In the genomic region with DNA sequence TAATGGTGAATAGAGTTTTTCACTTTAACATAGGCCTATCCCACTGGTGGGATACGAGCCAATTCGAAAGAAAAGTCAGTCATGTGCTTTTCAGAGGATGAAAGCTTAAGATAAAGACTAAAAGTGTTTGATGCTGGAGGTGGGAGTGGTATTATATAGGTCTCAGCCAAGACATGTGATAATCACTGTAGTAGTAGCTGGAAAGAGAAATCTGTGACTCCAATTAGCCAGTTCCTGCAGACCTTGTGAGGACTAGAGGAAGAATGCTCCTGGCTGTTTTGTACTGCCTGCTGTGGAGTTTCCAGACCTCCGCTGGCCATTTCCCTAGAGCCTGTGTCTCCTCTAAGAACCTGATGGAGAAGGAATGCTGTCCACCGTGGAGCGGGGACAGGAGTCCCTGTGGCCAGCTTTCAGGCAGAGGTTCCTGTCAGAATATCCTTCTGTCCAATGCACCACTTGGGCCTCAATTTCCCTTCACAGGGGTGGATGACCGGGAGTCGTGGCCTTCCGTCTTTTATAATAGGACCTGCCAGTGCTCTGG, we compare ENCODE assay signal across 21 cellular contexts. TPM values are rescaled to one million over a fixed set of nuclear protein-coding genes. Genes with fewer than 3 reads are reported as not detected.
DNase-seq lines count a peak whose midpoint lies in the region; FAIRE-seq and TF ChIP-seq lines count a peak whose summit lies in the region.
"Had no signal": no experiment of that assay in that cellular context is flagged by ENCODE, and none has a peak within 500 bp of the region (broad histone marks: within the 10 kb centered on the region; RNA-seq: fewer than 3 reads in every experiment).

A gene (plus strand): TSS at position 185 of the 541 bp plus-strand sequence. CDS start 79 bp downstream, at position 264.

- TF ChIP-seq CTCF in bronchial epithelial cell (IDR thresholded peaks at IDR 0.05; ENCODE audit: insufficient read depth, low read length, severe bottlenecking) (no peak), lower leg skin (IDR thresholded peaks at IDR 0.05) (no peak), suprapubic skin (IDR thresholded peaks at IDR 0.05) (no peak), GM13976 (IDR thresholded peaks at IDR 0.05; ENCODE audit: borderline replicate concordance, control extremely low read depth, extremely low read depth, insufficient read depth, missing control alignments) (no peak)

- FAIRE-seq in bronchial epithelial cell (lab: Jason Lieb, UNC), result peak; percentile 36
- FAIRE-seq: A549, GM12892, H1, HTR-8/SVneo had no signal

- no peak within 1 kb of the TSS for H3K27ac ChIP-seq in suprapubic skin
- H3K27ac ChIP-seq: 22Rv1, A549, C4-2B had no signal

- no peak for DNase-seq in activated naive CD4-positive, alpha-beta T cell treated with anti-CD3 and anti-CD28 coated beads, Interleukin-2, amount 10 ng/mL, durations not matched to agents 7 days and 5 days
- no peak for DNase-seq in activated naive CD4-positive, alpha-beta T cell treated with anti-CD3 and anti-CD28 coated beads, Interleukin-2, amount 50 U/mL, for 16 hours
- no peak for DNase-seq in bronchial epithelial cell (ENCODE audit: low read depth)
- no peak for DNase-seq in lower leg skin (ENCODE audit: low spot score in 2 of 2)
- no peak for DNase-seq in suprapubic skin (ENCODE audit: low spot score in 2 of 2)
- DNase-seq in MG63, result no peak
- no peak for DNase-seq in HuH-7.5 (ENCODE audit: low spot score)
- DNase-seq in GM13976 (ENCODE audit: low spot score), result no peak
- DNase-seq: AML-193; CD4-positive, alpha-beta T cell; DMS153; DMS79; GDM1; H9 had no signal

- no peak within 1 kb of the TSS for H3K4me3 Mint-ChIP-seq in activated naive CD4-positive, alpha-beta T cell treated with anti-CD3 and anti-CD28 coated beads, Interleukin-2, amount 10 ng/mL, durations not matched to agents 7 days and 5 days
- H3K4me3 Mint-ChIP-seq: CD4-positive, alpha-beta T cell; H9 had no signal

- H3K36me3 ChIP-seq in bronchial epithelial cell (ENCODE audit: control insufficient read depth, insufficient read depth, low read length) (no peaks in the 10 kb centered on the region), suprapubic skin (no peaks in the 10 kb centered on the region), MG63 (no peaks in the 10 kb centered on the region)

- intact Hi-C loops in lower leg skin (cut with DNase I; ENCODE audit: low total_unique reads), result no loop called here

- H3K9me3 Mint-ChIP-seq in activated naive CD4-positive, alpha-beta T cell treated with anti-CD3 and anti-CD28 coated beads, Interleukin-2, amount 10 ng/mL, durations not matched to agents 7 days and 5 days, result no peaks in the 10 kb centered on the region
- H3K9me3 Mint-ChIP-seq: CD4-positive, alpha-beta T cell; H9 had no signal

- no peaks in the 10 kb centered on the region for H3K27me3 Mint-ChIP-seq in activated naive CD4-positive, alpha-beta T cell treated with anti-CD3 and anti-CD28 coated beads, Interleukin-2, amount 10 ng/mL, durations not matched to agents 7 days and 5 days

- no peaks in the 10 kb centered on the region for H3K4me1 Mint-ChIP-seq in activated naive CD4-positive, alpha-beta T cell treated with anti-CD3 and anti-CD28 coated beads, Interleukin-2, amount 10 ng/mL, durations not matched to agents 7 days and 5 days

- no peak within 1 kb of the TSS for H3K4me3 ChIP-seq in bronchial epithelial cell (ENCODE audit: low read depth, low read length)
- no peak within 1 kb of the TSS for H3K4me3 ChIP-seq in lower leg skin (ENCODE audit: low read depth, poor library complexity, severe bottlenecking)
- no peak within 1 kb of the TSS for H3K4me3 ChIP-seq in suprapubic skin
- no peak within 1 kb of the TSS for H3K4me3 ChIP-seq in MG63
- H3K4me3 ChIP-seq: A549 had no signal

- H3K4me1 ChIP-seq in suprapubic skin, result no peaks in the 10 kb centered on the region
- H3K4me1 ChIP-seq: A549 had no signal

- TF ChIP-seq POLR2A in lower leg skin (IDR thresholded peaks at IDR 0.05) (no peak), suprapubic skin (IDR thresholded peaks at IDR 0.05) (no peak)

- H3K27me3 ChIP-seq in bronchial epithelial cell (ENCODE audit: control insufficient read depth, insufficient read depth, low read length) (no peaks in the 10 kb centered on the region), suprapubic skin (no peaks in the 10 kb centered on the region), MG63 (no peaks in the 10 kb centered on the region)

- in situ Hi-C loops in GM13976 (cut with MboI; ENCODE audit: low sequenced_read_pairs, unreplicated experiment), result no loop called here

- no peaks in the 10 kb centered on the region for H3K36me3 Mint-ChIP-seq in activated naive CD4-positive, alpha-beta T cell treated with anti-CD3 and anti-CD28 coated beads, Interleukin-2, amount 10 ng/mL, durations not matched to agents 7 days and 5 days

- no peak for TF ChIP-seq EP300 in suprapubic skin (IDR thresholded peaks at IDR 0.05)

- CTCF ChIA-PET in activated naive CD4-positive, alpha-beta T cell treated with anti-CD3 and anti-CD28 coated beads, Interleukin-2, amount 10 ng/mL, durations not matched to agents 7 days and 5 days (lab: Charles Lee), result no interaction called here

- WGBS in lower leg skin, 2 donors, result 78 to 84% methylated on average over 8 of the region's 8 CpGs
- 78% methylated on average over 7 of the region's 8 CpGs for WGBS in suprapubic skin

- H3K27ac Mint-ChIP-seq in activated naive CD4-positive, alpha-beta T cell treated with anti-CD3 and anti-CD28 coated beads, Interleukin-2, amount 10 ng/mL, durations not matched to agents 7 days and 5 days, result peak within 1 kb of the TSS; percentile 42
- H3K27ac Mint-ChIP-seq: CD4-positive, alpha-beta T cell; H9 had no signal

- H3K9me3 ChIP-seq in suprapubic skin (no peaks in the 10 kb centered on the region), MG63 (no peaks in the 10 kb centered on the region)
- H3K9me3 ChIP-seq: A549 had no signal

RNA-seq across cellular contexts. Expression of the gene that starts here (rescaled TPM):
- total RNA-seq in bronchial epithelial cell (not detected in 2 replicates), lower leg skin (10 to 100 TPM in 3 of 4 donors, 1 to 10 TPM in 1; 4.2 to 11.4 (median 10.9) TPM), suprapubic skin (10 to 100 TPM in 3 of 4 donors, 1 to 10 TPM in 1; 9.2 to 29.9 (median 16.3) TPM)
- total RNA-seq in MG63 (2014; rRNA removed; shearing (Covaris generic); ENCODE audit: low replicate concordance), result not detected in 2 replicates
- total RNA-seq: CD4-positive, alpha-beta T cell; Daoy; H1; H9 had no signal
